In genomic region chr7:115962340-115962739, GRCh38 we compare ENCODE assay signal across 16 cellular contexts.
DNase-seq lines count a peak whose midpoint lies in the region; TF ChIP-seq lines count a peak whose summit lies in the region.
"Had no signal": no experiment of that assay in that cellular context is flagged by ENCODE, and none has a peak within 500 bp of the region (broad histone marks: within the 10 kb centered on the region; RNA-seq: fewer than 3 reads in every experiment).

No MANE protein-coding gene starts in this region.

- H3K36me3 Mint-ChIP-seq in immature natural killer cell = no peaks in the 10 kb centered on the region

- no peak overlapping the region for H3K27ac Mint-ChIP-seq in immature natural killer cell
- H3K27ac Mint-ChIP-seq: CD4-positive, alpha-beta T cell had no signal

- no peaks in the 10 kb centered on the region for H3K79me1 ChIP-seq in neuronal stem cell (ENCODE audit: low read depth, low read length)

- H3K9me3 ChIP-seq in neuronal stem cell (replicated peaks in 1 of 2; ENCODE audit: control insufficient read depth in 2 of 2, insufficient read depth in 1 of 2, low read depth in 1 of 2, low read length in 2 of 2) = peaks cover 0 to 8% of the 10 kb centered on the region in 2 donors
- H3K9me3 ChIP-seq: A549, HAP-1 had no signal

- H3K4me2 ChIP-seq in neuronal stem cell (ENCODE audit: insufficient read depth, low read length, poor library complexity, severe bottlenecking) = no peak overlapping the region
- H3K4me2 ChIP-seq: A549 had no signal

- H2BK5ac ChIP-seq in neuronal stem cell (ENCODE audit: low read length) = no peak overlapping the region

- no peak overlapping the region for H3K14ac ChIP-seq in neuronal stem cell (ENCODE audit: low read length)

- peaks cover 0 to 6% (median 3%) of the 10 kb centered on the region in 6 donors for H3K9me3 Mint-ChIP-seq in immature natural killer cell
- H3K9me3 Mint-ChIP-seq: CD4-positive, alpha-beta T cell had no signal

- no peak overlapping the region for H2BK120ac ChIP-seq in neuronal stem cell (ENCODE audit: low read depth, low read length)

- no peak for TF ChIP-seq CTCF in astrocyte of the cerebellum (IDR thresholded peaks at IDR 0.05; ENCODE audit: low read depth, low read length, missing control alignments)

- H3K4me1 ChIP-seq in neuronal stem cell (ENCODE audit: control insufficient read depth in 2 of 2, insufficient read depth in 1 of 2, low read depth in 1 of 2, low read length in 2 of 2) = peaks cover 2 to 7% of the 10 kb centered on the region in 2 donors
- H3K4me1 ChIP-seq: A549, HAP-1 had no signal

- H4K91ac ChIP-seq in neuronal stem cell (ENCODE audit: low read depth, low read length, poor library complexity) = no peak overlapping the region

- in situ Hi-C loops in astrocyte of the cerebellum (cut with HindIII; ENCODE audit: low sequenced_read_pairs) = no loop called here

- H3K9ac ChIP-seq in neuronal stem cell (ENCODE audit: low read depth, low read length, poor library complexity) = no peak overlapping the region
- H3K9ac ChIP-seq: GM23248 had no signal

- H3K27me3 Mint-ChIP-seq in immature natural killer cell (ENCODE audit: low read depth in 3 of 3) = peaks cover 0 to 2% (median 0%) of the 10 kb centered on the region in 3 donors
- H3K27me3 Mint-ChIP-seq: CD4-positive, alpha-beta T cell had no signal

- DNase-seq in astrocyte of the cerebellum (ENCODE audit: low read depth) = peak; percentile 2
- DNase-seq in fibroblast of gingiva (ENCODE audit: low read depth) = peak; percentile 22
- DNase-seq in neuronal stem cell (ENCODE audit: low spot score) = no peak
- DNase-seq in NCI-H748 (lab: John Stamatoyannopoulos, UW; ENCODE audit: unreplicated experiment) = no peak
- no peak for DNase-seq in NCI-H2171 treated with DMSO at 0.1 percent for 48 hours (lab: John Stamatoyannopoulos, UW)
- no peak for DNase-seq in inferior parietal cortex (ENCODE audit: extremely low spot score)
- no peak for DNase-seq in immature natural killer cell
- DNase-seq: AML-193; Caco-2; CD4-positive, alpha-beta T cell; GM23248; IMR-90 had no signal

- peak overlapping the region; percentile 16 for H2AFZ ChIP-seq in neuronal stem cell (ENCODE audit: low read length)
- H2AFZ ChIP-seq: GM23248 had no signal

- no peak overlapping the region for H3K18ac ChIP-seq in neuronal stem cell (ENCODE audit: low read length)

- no peak overlapping the region for H3K4ac ChIP-seq in neuronal stem cell (ENCODE audit: low read length)

- H3K36me3 ChIP-seq in neuronal stem cell (replicated peaks in 1 of 2; ENCODE audit: control insufficient read depth in 2 of 2, insufficient read depth in 2 of 2, low read length in 2 of 2) = no peaks in the 10 kb centered on the region
- H3K36me3 ChIP-seq: HAP-1 had no signal

- no peaks in the 10 kb centered on the region for H3K4me1 Mint-ChIP-seq in immature natural killer cell

- no peak overlapping the region for H2BK12ac ChIP-seq in neuronal stem cell (ENCODE audit: low read length)

- H3K27me3 ChIP-seq in neuronal stem cell (ENCODE audit: control insufficient read depth in 3 of 3, insufficient read depth in 3 of 3, low read depth in 1 of 3, low read length in 3 of 3) = no peaks in the 10 kb centered on the region

- no peak overlapping the region for H2BK15ac ChIP-seq in neuronal stem cell (ENCODE audit: low read length)

- H3K23ac ChIP-seq in neuronal stem cell (ENCODE audit: low read depth, low read length, poor library complexity) = no peak overlapping the region

- no peak overlapping the region for H3K4me3 ChIP-seq in astrocyte of the cerebellum (ENCODE audit: low read depth, low read length)
- no peak overlapping the region for H3K4me3 ChIP-seq in neuronal stem cell (ENCODE audit: low read length in 2 of 2)
- H3K4me3 ChIP-seq: A549, GM23248, HAP-1 had no signal

- no peak overlapping the region for H3K27ac ChIP-seq in neuronal stem cell (replicated peaks; ENCODE audit: low read length)
- H3K27ac ChIP-seq: A549, C4-2B, GM23248, HL-60 had no signal

- no peak overlapping the region for H4K8ac ChIP-seq in neuronal stem cell (ENCODE audit: low read depth, low read length)

- H3K4me3 Mint-ChIP-seq in immature natural killer cell = no peak overlapping the region
- H3K4me3 Mint-ChIP-seq: CD4-positive, alpha-beta T cell had no signal

- H2AK5ac ChIP-seq in neuronal stem cell (ENCODE audit: low read depth, low read length) = no peak overlapping the region

Comparison
In these comparisons a context has a peak if more than half of its experiments do, and no peak if none do; other contexts are left out.
1. DNase-seq: peak in astrocyte of the cerebellum (single experiment) and fibroblast of gingiva (single experiment); none in neuronal stem cell (single experiment), NCI-H748 (single experiment), NCI-H2171 treated with DMSO at 0.1 percent for 48 hours (single experiment), inferior parietal cortex (single experiment) and immature natural killer cell (0 of 3).